Comparison of ENCODE assay signal across 19 cellular contexts in genomic region chrX:112341598-112341997, GRCh38.
"Had no signal": no experiment of that assay in that cellular context is flagged by ENCODE, and none has a peak within 500 bp of the region (broad histone marks: within the 10 kb centered on the region; RNA-seq: fewer than 3 reads in every experiment).

No MANE protein-coding gene starts in this region.

- H3K27me3 Mint-ChIP-seq: activated CD4-positive, alpha-beta T cell treated with anti-CD3 and anti-CD28 coated beads, Interleukin-2, amount 10 ng/mL, durations not matched to agents 7 days and 5 days; activated naive CD8-positive, alpha-beta T cell treated with anti-CD3 and anti-CD28 coated beads, Interleukin-2, amount 10 ng/mL, durations not matched to agents 7 days and 5 days; effector memory CD8-positive, alpha-beta T cell; naive B cell; stimulated activated memory B cell treated with anti-CD40 and anti-IgM and Interleukin-4, amounts not matched to agents 10 μg/mL and 1 μg/mL and 100 μg/mL, for 72 hours had no signal

- H3K4me3 ChIP-seq: neural progenitor cell, ovary, tibial nerve, uterus had no signal

- H3K36me3 ChIP-seq: neural progenitor cell, ovary, tibial nerve, uterus had no signal

- H3K4me2 ChIP-seq: neural progenitor cell had no signal

- H3K27ac ChIP-seq: neural progenitor cell, ovary, tibial nerve, uterus had no signal

- H3K9me3 Mint-ChIP-seq: activated CD4-positive, alpha-beta T cell treated with anti-CD3 and anti-CD28 coated beads, Interleukin-2, amount 10 ng/mL, durations not matched to agents 7 days and 5 days; activated naive CD8-positive, alpha-beta T cell treated with anti-CD3 and anti-CD28 coated beads, Interleukin-2, amount 10 ng/mL, durations not matched to agents 7 days and 5 days; neural progenitor cell had no signal

- H3K4me1 ChIP-seq: neural progenitor cell, tibial nerve, uterus had no signal

- H3K27me3 ChIP-seq: neural progenitor cell, ovary, tibial nerve, uterus had no signal

- H3K4me3 Mint-ChIP-seq: activated CD4-positive, alpha-beta T cell treated with anti-CD3 and anti-CD28 coated beads, Interleukin-2, amount 10 ng/mL, durations not matched to agents 7 days and 5 days; activated naive CD8-positive, alpha-beta T cell treated with anti-CD3 and anti-CD28 coated beads, Interleukin-2, amount 10 ng/mL, durations not matched to agents 7 days and 5 days; activated T-cell treated with anti-CD3 and anti-CD28 coated beads, Interleukin-2, amount 50 U/mL, for 72 hours; effector memory CD8-positive, alpha-beta T cell; naive B cell; neural progenitor cell; stimulated activated memory B cell treated with anti-CD40 and anti-IgM and Interleukin-4, amounts not matched to agents 10 μg/mL and 1 μg/mL and 100 μg/mL, for 72 hours; T-helper 2 cell treated with Interferon-gamma antibody and Interleukin-4, amounts not matched to agents 5 μg/mL and 100 μg/mL, for 36 hours had no signal

- H3K9me3 ChIP-seq: ovary, tibial nerve, uterus had no signal

- H3K9ac ChIP-seq: neural progenitor cell had no signal

- H3K36me3 Mint-ChIP-seq: activated naive CD8-positive, alpha-beta T cell treated with anti-CD3 and anti-CD28 coated beads, Interleukin-2, amount 10 ng/mL, durations not matched to agents 7 days and 5 days; naive B cell; neural progenitor cell; stimulated activated memory B cell treated with anti-CD40 and anti-IgM and Interleukin-4, amounts not matched to agents 10 μg/mL and 1 μg/mL and 100 μg/mL, for 72 hours had no signal

- H3K4me1 Mint-ChIP-seq: activated CD4-positive, alpha-beta T cell treated with anti-CD3 and anti-CD28 coated beads, Interleukin-2, amount 10 ng/mL, durations not matched to agents 7 days and 5 days; activated naive CD8-positive, alpha-beta T cell treated with anti-CD3 and anti-CD28 coated beads, Interleukin-2, amount 10 ng/mL, durations not matched to agents 7 days and 5 days; naive B cell; neural progenitor cell; stimulated activated memory B cell treated with anti-CD40 and anti-IgM and Interleukin-4, amounts not matched to agents 10 μg/mL and 1 μg/mL and 100 μg/mL, for 72 hours had no signal

- H2AFZ ChIP-seq: neural progenitor cell had no signal

- DNase-seq: activated CD4-positive, alpha-beta T cell treated with anti-CD3 and anti-CD28 coated beads, Interleukin-2, amount 10 ng/mL, durations not matched to agents 7 days and 5 days; activated CD8-positive, alpha-beta memory T cell treated with anti-CD3 and anti-CD28 coated beads, Interleukin-2, amount 50 U/mL, for 48 hours; activated gamma-delta T cell; activated naive CD8-positive, alpha-beta T cell treated with anti-CD3 and anti-CD28 coated beads, Interleukin-2, amount 10 ng/mL, durations not matched to agents 7 days and 5 days; activated T-cell treated with anti-CD3 and anti-CD28 coated beads, Interleukin-2, amount 50 U/mL, for 72 hours; aorta; dermis blood vessel endothelial cell; effector memory CD8-positive, alpha-beta T cell; islet precursor cell; naive B cell; ovary; retina; stimulated activated CD4-positive, alpha-beta T cell treated with anti-CD3 and anti-CD28 coated beads, Interleukin-2, amount 100 ng/mL, for 48 hours; uterus had no signal

- ATAC-seq: activated T-cell treated with anti-CD3 and anti-CD28 coated beads, Interleukin-2, amount 50 U/mL, for 72 hours; effector memory CD8-positive, alpha-beta T cell; left lobe of liver; stimulated activated memory B cell treated with anti-CD40 and anti-IgM and Interleukin-4, amounts not matched to agents 10 μg/mL and 1 μg/mL and 100 μg/mL, for 72 hours had no signal

- H3K27ac Mint-ChIP-seq: activated CD4-positive, alpha-beta T cell treated with anti-CD3 and anti-CD28 coated beads, Interleukin-2, amount 10 ng/mL, durations not matched to agents 7 days and 5 days; activated naive CD8-positive, alpha-beta T cell treated with anti-CD3 and anti-CD28 coated beads, Interleukin-2, amount 10 ng/mL, durations not matched to agents 7 days and 5 days; activated T-cell treated with anti-CD3 and anti-CD28 coated beads, Interleukin-2, amount 50 U/mL, for 72 hours; effector memory CD8-positive, alpha-beta T cell; naive B cell; neural progenitor cell; stimulated activated memory B cell treated with anti-CD40 and anti-IgM and Interleukin-4, amounts not matched to agents 10 μg/mL and 1 μg/mL and 100 μg/mL, for 72 hours; T-helper 2 cell treated with Interferon-gamma antibody and Interleukin-4, amounts not matched to agents 5 μg/mL and 100 μg/mL, for 36 hours had no signal
